Comparison of ENCODE assay signal across 8 cellular contexts in the genomic region with DNA sequence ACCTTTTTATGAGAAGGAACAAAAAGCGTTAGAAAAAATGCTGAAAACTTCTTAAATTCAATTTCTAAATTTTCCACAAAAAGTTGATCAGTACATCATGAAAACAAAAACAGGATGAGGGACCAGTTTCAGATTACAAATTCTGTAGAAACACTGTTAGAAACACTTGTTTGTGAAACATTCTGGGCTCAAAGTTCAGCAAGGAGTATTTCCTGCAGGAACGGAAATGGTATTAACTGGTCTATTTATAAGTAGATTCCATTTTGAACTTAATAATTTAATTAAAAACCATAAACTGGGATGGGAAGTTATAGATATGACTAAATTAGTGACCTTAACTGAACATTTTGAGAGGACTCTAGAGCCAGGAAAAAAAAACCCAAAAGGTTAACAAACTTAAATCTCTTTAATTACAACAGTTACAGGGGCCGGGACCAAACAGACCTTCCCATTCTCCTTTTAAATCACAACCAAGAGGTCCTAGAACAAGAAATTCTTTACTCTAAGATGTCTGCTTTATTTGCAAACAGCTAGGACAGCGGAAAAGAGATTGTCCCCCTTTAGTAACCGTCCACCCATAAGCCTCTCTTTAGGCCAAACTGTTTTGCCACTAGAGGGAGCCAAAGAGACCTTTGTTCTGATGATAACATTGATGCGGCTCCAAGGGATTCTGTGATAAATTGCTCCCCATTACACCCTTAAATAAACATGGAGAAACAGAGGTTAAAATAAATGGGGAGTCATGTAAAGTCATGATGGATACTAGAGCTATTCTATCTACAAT.
A peak's percentile ranks its signal among the peaks of the same experiment; 100 is the strongest.
DNase-seq lines count a peak whose midpoint lies in the region; ATAC-seq and TF ChIP-seq lines count a peak whose summit lies in the region.

No MANE protein-coding gene starts in this region.

- peak; percentile 92 for TF ChIP-seq CTCF in fibroblast of mammary gland (conservative IDR thresholded peaks at IDR 0.05; ENCODE audit: control insufficient read depth, insufficient read depth, low read depth, low read length)

- peak; percentile 23 to 27 for DNase-seq in stimulated activated CD4-positive, alpha-beta T cell treated with anti-CD3 and anti-CD28 coated beads, Interleukin-2, amount 100 ng/mL, for 48 hours
- no peak for DNase-seq in stimulated activated CD4-positive, alpha-beta T cell treated with anti-CD3 and anti-CD28 coated beads, Interleukin-1b, Interleukin-23, amount 100 ng/mL, for 48 hours
- peak; percentile 69 for DNase-seq in RPMI8226
- peak; percentile 49 for DNase-seq in fibroblast of mammary gland (ENCODE audit: low read depth)
- DNase-seq in stimulated activated CD8-positive, alpha-beta memory T cell treated with anti-CD3 and anti-CD28 coated beads, Interleukin-2, amount 100 ng/mL, for 48 hours (ENCODE audit: low read depth in 2 of 2), result peak; percentile 0 to 1

- ATAC-seq in HG02759 (IDR thresholded peaks at IDR 0.05; ENCODE audit: unreplicated experiment) (peak; percentile 80), GM21390 (IDR thresholded peaks at IDR 0.05; ENCODE audit: unreplicated experiment) (no peak), GM18517 (IDR thresholded peaks at IDR 0.05; ENCODE audit: unreplicated experiment) (no peak)

- no peak overlapping the region for H3K4me3 ChIP-seq in fibroblast of mammary gland (ENCODE audit: control insufficient read depth, low read depth, low read length)
